ENCODE assay signal across 9 cellular contexts in the genomic region with DNA sequence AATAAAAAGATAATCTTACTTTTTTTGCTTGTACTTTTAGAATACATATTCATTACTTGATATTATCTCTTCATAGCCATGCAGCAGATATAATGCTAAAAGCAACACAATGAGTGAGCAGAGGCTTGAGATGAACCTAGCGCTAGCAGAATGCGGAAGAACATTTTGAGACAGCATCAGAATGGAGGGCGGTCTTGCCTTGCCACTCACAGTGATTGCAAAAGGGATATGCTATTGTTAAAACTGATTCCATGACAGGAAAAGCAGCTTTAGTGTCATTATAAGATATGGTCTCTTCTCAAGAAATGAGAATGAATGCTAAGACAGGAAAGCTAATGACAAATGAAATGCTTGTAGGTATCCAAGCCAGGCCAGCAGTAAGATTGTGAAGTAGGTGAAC.
"Had no signal": no experiment of that assay in that cellular context is flagged by ENCODE, and none has a peak within 500 bp of the region (broad histone marks: within the 10 kb centered on the region; RNA-seq: fewer than 3 reads in every experiment).

No MANE protein-coding gene starts in this region.

- H3K9ac ChIP-seq: GM23248 had no signal

- DNase-seq: GM23248, GOT3, H7, H9, HCEC 1CT, HFFc6 had no signal

- H3K36me3 ChIP-seq: HAP-1 had no signal

- H3K4me1 ChIP-seq: HAP-1 had no signal

- H3K4me3 ChIP-seq: GM23248, GM23338, HAP-1 had no signal

- ATAC-seq: GM23338, HCT116 had no signal

- H3K4me2 ChIP-seq: GM23338 had no signal

- H2AFZ ChIP-seq: GM23248, GM23338 had no signal

- H3K27ac ChIP-seq: GM23248 had no signal

- H3K9me3 ChIP-seq: HAP-1 had no signal
